In the genomic region with DNA sequence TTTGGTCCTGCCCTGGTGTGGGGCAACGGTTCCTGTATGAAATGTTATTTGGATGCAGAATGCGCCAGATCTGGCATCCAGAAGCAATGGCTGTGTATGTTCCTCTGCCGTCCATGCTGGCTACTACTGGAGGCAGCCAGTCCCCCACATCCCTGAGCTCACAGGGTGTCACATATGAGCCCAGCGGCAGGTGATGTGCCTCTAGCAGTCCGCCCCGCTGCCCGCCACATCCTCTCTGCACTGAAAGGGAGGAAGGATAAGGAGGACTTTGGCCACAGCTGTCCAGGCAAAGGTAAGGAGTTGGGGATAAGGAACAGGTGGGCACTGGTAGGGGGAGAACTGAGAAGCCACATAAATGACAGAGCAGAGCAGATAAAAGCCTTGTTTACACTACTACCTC, we compare ENCODE assay signal across 8 cellular contexts.
"Had no signal": no experiment of that assay in that cellular context is flagged by ENCODE, and none has a peak within 500 bp of the region (broad histone marks: within the 10 kb centered on the region; RNA-seq: fewer than 3 reads in every experiment).

No MANE protein-coding gene starts in this region.

- H3K4me3 Mint-ChIP-seq: IgD-negative memory B cell had no signal

- H3K27ac ChIP-seq: HL-60, KMS-11 had no signal

- DNase-seq: IMR-90, KBM-7, KG1 had no signal

- ATAC-seq: HepG2, K562 had no signal

- H3K4me3 ChIP-seq: K562 had no signal

- H3K27me3 Mint-ChIP-seq: IgD-negative memory B cell had no signal

- H3K4me2 ChIP-seq: KMS-11 had no signal

- H3K4me1 Mint-ChIP-seq: IgD-negative memory B cell had no signal

- H3K27ac Mint-ChIP-seq: IgD-negative memory B cell had no signal

- H3K9ac ChIP-seq: KMS-11 had no signal

- H3K36me3 Mint-ChIP-seq: IgD-negative memory B cell had no signal
